In the genomic region with DNA sequence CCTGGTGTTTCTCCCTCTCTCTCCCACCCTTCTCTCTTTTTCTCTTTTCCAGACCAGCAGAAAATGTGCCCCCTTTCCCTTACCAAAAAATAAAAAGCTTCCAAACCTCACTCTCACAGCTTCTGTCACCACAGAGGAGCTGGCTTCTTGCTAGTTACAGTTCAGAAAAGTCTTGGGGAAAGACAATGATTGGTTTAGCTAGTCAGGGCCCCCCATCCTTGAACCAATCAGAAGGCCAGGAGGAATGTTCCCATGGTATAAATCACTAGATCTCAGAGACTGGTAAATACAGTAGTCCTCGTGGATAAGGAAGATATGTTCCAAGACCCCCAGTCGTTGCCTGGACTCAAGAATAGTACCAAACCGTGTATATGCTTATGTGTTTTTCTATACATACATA, we compare ENCODE assay signal across 14 cellular contexts.
"Had no signal": no experiment of that assay in that cellular context is flagged by ENCODE, and none has a peak within 500 bp of the region (broad histone marks: within the 10 kb centered on the region; RNA-seq: fewer than 3 reads in every experiment).

No MANE protein-coding gene starts in this region.

- H3K4me3 Mint-ChIP-seq: stimulated activated naive CD8-positive, alpha-beta T cell treated with anti-CD3 and anti-CD28 coated beads, Interleukin-15, amount 100 ng/mL, for 72 hours; T-helper 17 cell had no signal

- DNase-seq: activated CD4-positive, CD25-positive, alpha-beta regulatory T cell treated with anti-CD3 and anti-CD28 coated beads, Interleukin-2, amount 50 U/mL, for 72 hours; anterior cingulate cortex; body of pancreas; foreskin fibroblast; heart right ventricle; islet precursor cell; left cardiac atrium; nucleus accumbens; right cardiac atrium; stimulated activated CD4-positive, alpha-beta T cell treated with anti-CD3 and anti-CD28 coated beads, Interleukin-4, amount 100 ng/mL, for 4 hours; stimulated activated naive CD8-positive, alpha-beta T cell treated with anti-CD3 and anti-CD28 coated beads, Interleukin-15, amount 100 ng/mL, for 72 hours; T-helper 17 cell; tibial artery; WERI-Rb-1 had no signal

- ATAC-seq: body of pancreas; heart right ventricle; left cardiac atrium; right cardiac atrium; stimulated activated naive CD8-positive, alpha-beta T cell treated with anti-CD3 and anti-CD28 coated beads, Interleukin-15, amount 100 ng/mL, for 72 hours; T-helper 17 cell had no signal

- H3K27me3 Mint-ChIP-seq: stimulated activated naive CD8-positive, alpha-beta T cell treated with anti-CD3 and anti-CD28 coated beads, Interleukin-15, amount 100 ng/mL, for 72 hours; T-helper 17 cell had no signal

- H3K27ac Mint-ChIP-seq: stimulated activated naive CD8-positive, alpha-beta T cell treated with anti-CD3 and anti-CD28 coated beads, Interleukin-15, amount 100 ng/mL, for 72 hours had no signal
